Comparison of ENCODE assay signal across 12 cellular contexts in the genomic region with DNA sequence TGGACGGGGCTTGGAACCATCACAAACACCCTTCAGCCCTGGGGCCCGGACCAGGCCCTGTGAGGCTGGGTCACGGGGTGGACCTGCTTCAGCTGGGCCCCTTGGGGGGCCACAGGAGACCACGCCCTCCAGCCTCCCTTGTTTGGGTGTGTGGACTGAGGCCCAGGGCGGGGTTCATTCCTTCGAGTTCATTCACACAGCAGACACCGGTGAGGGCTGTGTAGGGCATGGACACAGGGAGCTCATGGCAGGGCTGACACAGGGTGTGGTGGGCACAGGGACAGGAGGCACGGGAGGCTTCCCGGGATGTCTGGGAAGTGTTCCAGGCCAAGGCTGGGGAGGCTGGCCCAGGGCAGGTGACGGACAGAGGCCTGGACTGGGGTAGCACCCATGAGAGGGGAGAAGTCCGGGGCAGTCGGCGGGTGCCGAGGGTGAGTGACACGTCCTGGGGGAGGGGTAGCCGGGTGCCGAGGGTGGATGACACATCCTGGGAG. TPM values are rescaled to one million over a fixed set of nuclear protein-coding genes. Genes with fewer than 3 reads are reported as not detected.
DNase-seq lines count a peak whose midpoint lies in the region; ATAC-seq and TF ChIP-seq lines count a peak whose summit lies in the region.
"Had no signal": no experiment of that assay in that cellular context is flagged by ENCODE, and none has a peak within 500 bp of the region (broad histone marks: within the 10 kb centered on the region; RNA-seq: fewer than 3 reads in every experiment).

No MANE protein-coding gene starts in this region.

- TF ChIP-seq EP300 in Ishikawa (IDR thresholded peaks at IDR 0.05; ENCODE audit: borderline replicate concordance) = no peak

- H3K4me2 ChIP-seq in smooth muscle cell = no peak overlapping the region

- H3K4me1 ChIP-seq in right cardiac atrium (ENCODE audit: control insufficient read depth, insufficient read depth, low read length) (no peaks in the 10 kb centered on the region), tibial artery (peaks cover 0 to 5% (median 2%) of the 10 kb centered on the region in 4 donors), SJCRH30 (peaks cover 6% of the 10 kb centered on the region), smooth muscle cell (ENCODE audit: low read depth) (no peaks in the 10 kb centered on the region)

- H4K20me1 ChIP-seq in smooth muscle cell (ENCODE audit: low read depth) = peaks cover 32% of the 10 kb centered on the region

- H3K36me3 ChIP-seq in tibial artery (peaks cover 0 to 46% (median 14%) of the 10 kb centered on the region in 3 donors), SJCRH30 (no peaks in the 10 kb centered on the region; the same call in 1 of the 2 replicates), smooth muscle cell (ENCODE audit: low read depth) (no peaks in the 10 kb centered on the region)

- ATAC-seq in right cardiac atrium = peak; percentile 38 to 41
- ATAC-seq in HG02970 (IDR thresholded peaks at IDR 0.05; ENCODE audit: low FRiP score, unreplicated experiment) = no peak

- H3K4me3 ChIP-seq in right cardiac atrium (ENCODE audit: low read length) (no peak overlapping the region), tibial artery (no peak overlapping the region), SJCRH30 (no peak overlapping the region), smooth muscle cell (no peak overlapping the region)
- H3K4me3 ChIP-seq: coronary artery had no signal

- intact Hi-C loops in right cardiac atrium (cut with DNase I) (no loop called here), tibial artery (cut with DNase I; ENCODE audit: low total_unique reads) (no loop called here)

- DNase-seq in astrocyte of the hippocampus (ENCODE audit: low read depth, low spot score) (peak; percentile 66), right cardiac atrium (peak; percentile 65 to 90 (median 83)), tibial artery (no peak), SJCRH30 (no peak), KBM-7 (no peak), smooth muscle cell (lab: John Stamatoyannopoulos, UW; ENCODE audit: unreplicated experiment) (no peak)
- DNase-seq: DMS79, NCI-H1092, posterior cingulate gyrus had no signal

- H3K9me3 ChIP-seq in right cardiac atrium (ENCODE audit: control insufficient read depth, low read length) (no peaks in the 10 kb centered on the region), tibial artery (no peaks in the 10 kb centered on the region), SJCRH30 (replicated peaks) (no peaks in the 10 kb centered on the region), smooth muscle cell (replicated peaks; ENCODE audit: low read depth) (no peaks in the 10 kb centered on the region)

- in situ Hi-C loops in KBM-7 (cut with MboI; ENCODE audit: low pct_unique_long_range_greater_than_20kb, low sequenced_read_pairs) = no loop called here

- H3F3A ChIP-seq in smooth muscle cell (ENCODE audit: low read depth) = no peaks in the 10 kb centered on the region

- WGBS in right cardiac atrium = 44% methylated on average over 17 of the region's 17 CpGs
- WGBS in smooth muscle cell (ENCODE audit: low lambda C conversion rate) = 76% methylated on average over 15 of the region's 17 CpGs

- H2AFZ ChIP-seq in smooth muscle cell (ENCODE audit: low read depth) = no peak overlapping the region

- H3K9ac ChIP-seq in smooth muscle cell (ENCODE audit: low read depth) = no peak overlapping the region

- TF ChIP-seq CTCF in tibial artery (IDR thresholded peaks at IDR 0.05) (no peak), smooth muscle cell (IDR thresholded peaks at IDR 0.05; ENCODE audit: borderline replicate concordance, insufficient read depth, poor library complexity, severe bottlenecking) (no peak)

- peak overlapping the region; percentile 77 for H3K27ac ChIP-seq in right cardiac atrium (ENCODE audit: low read length)
- peak overlapping the region; percentile 12 to 17 for H3K27ac ChIP-seq in tibial artery
- H3K27ac ChIP-seq in SJCRH30 = no peak overlapping the region
- H3K27ac ChIP-seq in smooth muscle cell (ENCODE audit: low read depth) = no peak overlapping the region

- H3K79me2 ChIP-seq in smooth muscle cell (ENCODE audit: low read depth) = no peaks in the 10 kb centered on the region

- no peak for TF ChIP-seq RAD21 in Ishikawa (IDR thresholded peaks at IDR 0.05; ENCODE audit: low read depth)

- no peaks in the 10 kb centered on the region for H3K27me3 ChIP-seq in right cardiac atrium (ENCODE audit: control insufficient read depth, insufficient read depth)
- no peaks in the 10 kb centered on the region for H3K27me3 ChIP-seq in tibial artery
- H3K27me3 ChIP-seq in SJCRH30 = no peaks in the 10 kb centered on the region
- no peaks in the 10 kb centered on the region for H3K27me3 ChIP-seq in smooth muscle cell (ENCODE audit: low read depth)

TF ChIP-seq in Ishikawa, 13 proteins besides CTCF, POLR2A, EP300 and RAD21:
- no peak for TF ChIP-seq EGR1 (IDR thresholded peaks at IDR 0.05)
- TF ChIP-seq ZBTB7A (IDR thresholded peaks at IDR 0.05; ENCODE audit: low read depth) = peak; percentile 68; the same call in 1 of the 2 replicates

RNA-seq across cellular contexts. Expression of a gene that starts 8.9 kb away (rescaled TPM):
- total RNA-seq in right cardiac atrium (10 to 100 TPM; 15.2 to 24.9 (median 22.2) TPM), smooth muscle cell (9.5 and 19.0 TPM in 2 replicates)
- polyA plus RNA-seq in right cardiac atrium (17.1 TPM), smooth muscle cell (31.5 and 41.5 TPM in 2 replicates)
- 17.0 and 19.4 TPM in 2 replicates for total RNA-seq in SJCRH30 (2014; rRNA removed; shearing (Covaris generic))

RNA-seq across cellular contexts. Expression of a gene that starts 18.8 kb away (rescaled TPM):
- total RNA-seq in right cardiac atrium = 1 to 10 TPM in 2 of 4 donors, under 1 TPM in 2; 0.76 to 2.1 (median 1.0) TPM
- 0.68 TPM for polyA plus RNA-seq in right cardiac atrium
- total RNA-seq in SJCRH30 (2014; rRNA removed; shearing (Covaris generic)) = 8.8 and 11.8 TPM in 2 replicates
- total RNA-seq in smooth muscle cell = 0.94 and 1.2 TPM in 2 replicates
- 1.9 and 3.0 TPM in 2 replicates for polyA plus RNA-seq in smooth muscle cell

RNA-seq across cellular contexts. Expression of a gene that starts 27.3 kb away (rescaled TPM):
- total RNA-seq in right cardiac atrium (10 to 100 TPM; 46.3 to 90.6 (median 71.6) TPM), smooth muscle cell (17.1 and 21.1 TPM in 2 replicates)
- polyA plus RNA-seq in right cardiac atrium (73.3 TPM), smooth muscle cell (42.8 and 45.9 TPM in 2 replicates)
- total RNA-seq in SJCRH30 (2014; rRNA removed; shearing (Covaris generic)) = 52.5 and 57.2 TPM in 2 replicates

RNA-seq across cellular contexts. Expression of a gene that starts 45.3 kb away (rescaled TPM):
- total RNA-seq in right cardiac atrium (1 to 10 TPM; 3.2 to 4.4 (median 3.9) TPM), smooth muscle cell (1.6 and 4.2 TPM in 2 replicates)
- polyA plus RNA-seq in right cardiac atrium (3.7 TPM), smooth muscle cell (8.1 and 9.0 TPM in 2 replicates)
- 7.5 and 8.9 TPM in 2 replicates for total RNA-seq in SJCRH30 (2014; rRNA removed; shearing (Covaris generic))

RNA-seq across cellular contexts. Expression of a gene that starts 50.7 kb away (rescaled TPM):
- total RNA-seq in right cardiac atrium (not detected), smooth muscle cell (not detected in 2 replicates)
- polyA plus RNA-seq in right cardiac atrium (not detected), smooth muscle cell (0.10 TPM in 1 of 2 replicates, not detected in the other)
- total RNA-seq in SJCRH30 (2014; rRNA removed; shearing (Covaris generic)) = 0.05 TPM in 1 of 2 replicates, not detected in the other

Comparison
In these comparisons a context has a peak if more than half of its experiments do, and no peak if none do; other contexts are left out.
1. DNase-seq: peak in astrocyte of the hippocampus (single experiment) and right cardiac atrium (3 of 3); none in tibial artery (0 of 2), SJCRH30 (0 of 2), KBM-7 (single experiment) and smooth muscle cell (single experiment).
2. H3K27ac ChIP-seq: peak in right cardiac atrium (single experiment) and tibial artery (2 of 2); none in SJCRH30 (single experiment) and smooth muscle cell (single experiment).